In genomic region chr2:33478968-33479691, GRCh38 we compare ENCODE assay signal across 1 cellular context.
TF ChIP-seq lines count a peak whose summit lies in the region.

No MANE protein-coding gene starts in this region.

TF ChIP-seq in K562, 482 proteins besides CTCF, POLR2A, EP300 and RAD21 (continued from another document):
- TF ChIP-seq, protein P1, sequence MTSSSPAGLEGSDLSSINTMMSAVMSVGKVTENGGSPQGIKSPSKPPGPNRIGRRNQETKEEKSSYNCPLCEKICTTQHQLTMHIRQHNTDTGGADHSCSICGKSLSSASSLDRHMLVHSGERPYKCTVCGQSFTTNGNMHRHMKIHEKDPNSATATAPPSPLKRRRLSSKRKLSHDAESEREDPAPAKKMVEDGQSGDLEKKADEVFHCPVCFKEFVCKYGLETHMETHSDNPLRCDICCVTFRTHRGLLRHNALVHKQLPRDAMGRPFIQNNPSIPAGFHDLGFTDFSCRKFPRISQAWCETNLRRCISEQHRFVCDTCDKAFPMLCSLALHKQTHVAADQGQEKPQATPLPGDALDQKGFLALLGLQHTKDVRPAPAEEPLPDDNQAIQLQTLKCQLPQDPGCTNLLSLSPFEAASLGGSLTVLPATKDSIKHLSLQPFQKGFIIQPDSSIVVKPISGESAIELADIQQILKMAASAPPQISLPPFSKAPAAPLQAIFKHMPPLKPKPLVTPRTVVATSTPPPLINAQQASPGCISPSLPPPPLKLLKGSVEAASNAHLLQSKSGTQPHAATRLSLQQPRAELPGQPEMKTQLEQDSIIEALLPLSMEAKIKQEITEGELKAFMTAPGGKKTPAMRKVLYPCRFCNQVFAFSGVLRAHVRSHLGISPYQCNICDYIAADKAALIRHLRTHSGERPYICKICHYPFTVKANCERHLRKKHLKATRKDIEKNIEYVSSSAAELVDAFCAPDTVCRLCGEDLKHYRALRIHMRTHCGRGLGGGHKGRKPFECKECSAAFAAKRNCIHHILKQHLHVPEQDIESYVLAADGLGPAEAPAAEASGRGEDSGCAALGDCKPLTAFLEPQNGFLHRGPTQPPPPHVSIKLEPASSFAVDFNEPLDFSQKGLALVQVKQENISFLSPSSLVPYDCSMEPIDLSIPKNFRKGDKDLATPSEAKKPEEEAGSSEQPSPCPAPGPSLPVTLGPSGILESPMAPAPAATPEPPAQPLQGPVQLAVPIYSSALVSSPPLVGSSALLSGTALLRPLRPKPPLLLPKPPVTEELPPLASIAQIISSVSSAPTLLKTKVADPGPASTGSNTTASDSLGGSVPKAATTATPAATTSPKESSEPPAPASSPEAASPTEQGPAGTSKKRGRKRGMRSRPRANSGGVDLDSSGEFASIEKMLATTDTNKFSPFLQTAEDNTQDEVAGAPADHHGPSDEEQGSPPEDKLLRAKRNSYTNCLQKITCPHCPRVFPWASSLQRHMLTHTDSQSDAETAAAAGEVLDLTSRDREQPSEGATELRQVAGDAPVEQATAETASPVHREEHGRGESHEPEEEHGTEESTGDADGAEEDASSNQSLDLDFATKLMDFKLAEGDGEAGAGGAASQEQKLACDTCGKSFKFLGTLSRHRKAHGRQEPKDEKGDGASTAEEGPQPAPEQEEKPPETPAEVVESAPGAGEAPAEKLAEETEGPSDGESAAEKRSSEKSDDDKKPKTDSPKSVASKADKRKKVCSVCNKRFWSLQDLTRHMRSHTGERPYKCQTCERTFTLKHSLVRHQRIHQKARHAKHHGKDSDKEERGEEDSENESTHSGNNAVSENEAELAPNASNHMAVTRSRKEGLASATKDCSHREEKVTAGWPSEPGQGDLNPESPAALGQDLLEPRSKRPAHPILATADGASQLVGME (CRISPR knock-in tag; IDR thresholded peaks at IDR 0.05) = no peak
- TF ChIP-seq SMARCE1 (IDR thresholded peaks at IDR 0.05) (no peak), L3MBTL2 (IDR thresholded peaks at IDR 0.05) (peak; percentile 38; the same call in 1 of the 2 replicates), GTF2E2 (tag; IDR thresholded peaks at IDR 0.05) (0 out of 2 replicates have a peak, but pooled peaks have one; percentile 28), CBFA2T3 (IDR thresholded peaks at IDR 0.05) (0 out of 2 replicates have a peak, but pooled peaks have one; percentile 8), NUFIP1 (IDR thresholded peaks at IDR 0.05; ENCODE audit: partially characterized antibody) (no peak), PRPF4 (IDR thresholded peaks at IDR 0.05; ENCODE audit: insufficient read depth, low read depth, low read length, poor library complexity, severe bottlenecking) (no peak), ZBTB17 (CRISPR knock-in tag; IDR thresholded peaks at IDR 0.05) (no peak), MXI1 (IDR thresholded peaks at IDR 0.05; ENCODE audit: low read depth, low read length) (no peak), SAFB2 (IDR thresholded peaks at IDR 0.05; ENCODE audit: borderline replicate concordance, low read depth, low read length, severe bottlenecking) (no peak), U2AF1 (optimal IDR thresholded peaks at IDR 0.05; ENCODE audit: low read depth, low read length) (no peak), PKNOX1 (IDR thresholded peaks at IDR 0.05) (0 out of 2 replicates have a peak, but pooled peaks have one; percentile 6), TCF3 (CRISPR knock-in tag; IDR thresholded peaks at IDR 0.05) (peak; percentile 52; the same call in 1 of the 2 replicates)
- TF ChIP-seq, protein P2, sequence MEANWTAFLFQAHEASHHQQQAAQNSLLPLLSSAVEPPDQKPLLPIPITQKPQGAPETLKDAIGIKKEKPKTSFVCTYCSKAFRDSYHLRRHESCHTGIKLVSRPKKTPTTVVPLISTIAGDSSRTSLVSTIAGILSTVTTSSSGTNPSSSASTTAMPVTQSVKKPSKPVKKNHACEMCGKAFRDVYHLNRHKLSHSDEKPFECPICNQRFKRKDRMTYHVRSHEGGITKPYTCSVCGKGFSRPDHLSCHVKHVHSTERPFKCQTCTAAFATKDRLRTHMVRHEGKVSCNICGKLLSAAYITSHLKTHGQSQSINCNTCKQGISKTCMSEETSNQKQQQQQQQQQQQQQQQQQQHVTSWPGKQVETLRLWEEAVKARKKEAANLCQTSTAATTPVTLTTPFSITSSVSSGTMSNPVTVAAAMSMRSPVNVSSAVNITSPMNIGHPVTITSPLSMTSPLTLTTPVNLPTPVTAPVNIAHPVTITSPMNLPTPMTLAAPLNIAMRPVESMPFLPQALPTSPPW (CRISPR knock-in tag; IDR thresholded peaks at IDR 0.05) = peak; percentile 52
- TF ChIP-seq, protein P3, sequence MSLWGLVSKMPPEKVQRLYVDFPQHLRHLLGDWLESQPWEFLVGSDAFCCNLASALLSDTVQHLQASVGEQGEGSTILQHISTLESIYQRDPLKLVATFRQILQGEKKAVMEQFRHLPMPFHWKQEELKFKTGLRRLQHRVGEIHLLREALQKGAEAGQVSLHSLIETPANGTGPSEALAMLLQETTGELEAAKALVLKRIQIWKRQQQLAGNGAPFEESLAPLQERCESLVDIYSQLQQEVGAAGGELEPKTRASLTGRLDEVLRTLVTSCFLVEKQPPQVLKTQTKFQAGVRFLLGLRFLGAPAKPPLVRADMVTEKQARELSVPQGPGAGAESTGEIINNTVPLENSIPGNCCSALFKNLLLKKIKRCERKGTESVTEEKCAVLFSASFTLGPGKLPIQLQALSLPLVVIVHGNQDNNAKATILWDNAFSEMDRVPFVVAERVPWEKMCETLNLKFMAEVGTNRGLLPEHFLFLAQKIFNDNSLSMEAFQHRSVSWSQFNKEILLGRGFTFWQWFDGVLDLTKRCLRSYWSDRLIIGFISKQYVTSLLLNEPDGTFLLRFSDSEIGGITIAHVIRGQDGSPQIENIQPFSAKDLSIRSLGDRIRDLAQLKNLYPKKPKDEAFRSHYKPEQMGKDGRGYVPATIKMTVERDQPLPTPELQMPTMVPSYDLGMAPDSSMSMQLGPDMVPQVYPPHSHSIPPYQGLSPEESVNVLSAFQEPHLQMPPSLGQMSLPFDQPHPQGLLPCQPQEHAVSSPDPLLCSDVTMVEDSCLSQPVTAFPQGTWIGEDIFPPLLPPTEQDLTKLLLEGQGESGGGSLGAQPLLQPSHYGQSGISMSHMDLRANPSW (CRISPR knock-in tag; IDR thresholded peaks at IDR 0.05) = no peak
